In the genomic region with DNA sequence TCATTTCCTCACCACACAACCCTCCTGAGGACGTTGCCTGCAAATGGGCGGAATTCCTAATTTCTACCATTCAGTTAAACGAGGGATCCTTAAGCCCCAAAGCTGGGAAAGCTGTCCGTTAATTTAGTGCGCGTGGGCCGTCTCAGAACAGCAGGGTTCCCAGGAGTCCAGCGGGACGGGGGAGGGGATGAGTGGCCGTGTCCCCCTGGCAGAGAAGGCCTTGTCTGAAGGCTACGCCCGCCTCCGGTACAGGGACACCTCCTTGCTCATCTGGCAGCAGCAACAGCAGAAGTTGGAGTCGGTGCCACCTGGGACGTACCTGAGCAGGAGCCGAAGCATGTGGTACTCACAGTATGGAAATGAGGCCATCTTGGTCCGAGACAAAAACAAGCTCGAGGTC, we compare ENCODE assay signal across 9 cellular contexts. TPM values are rescaled to one million over a fixed set of nuclear protein-coding genes. Genes with fewer than 3 reads are reported as not detected.
DNase-seq lines count a peak whose midpoint lies in the region; ATAC-seq and TF ChIP-seq lines count a peak whose summit lies in the region.
"Had no signal": no experiment of that assay in that cellular context is flagged by ENCODE, and none has a peak within 500 bp of the region (broad histone marks: within the 10 kb centered on the region; RNA-seq: fewer than 3 reads in every experiment).

No MANE protein-coding gene starts in this region.

- no peak for ATAC-seq in stimulated activated effector memory CD8-positive, alpha-beta T cell treated with anti-CD3 and anti-CD28 coated beads, Interleukin-12 subunit alpha, Interleukin-12 subunit beta, amount 100 ng/mL, for 72 hours
- no peak for ATAC-seq in HG03196 (IDR thresholded peaks at IDR 0.05; ENCODE audit: unreplicated experiment)
- ATAC-seq in GM19023 (IDR thresholded peaks at IDR 0.05; ENCODE audit: unreplicated experiment), result no peak
- ATAC-seq: body of pancreas had no signal

- H3K4me3 Mint-ChIP-seq in activated CD4-positive, alpha-beta T cell treated with anti-CD3 and anti-CD28 coated beads, Interleukin-2, amount 10 ng/mL, durations not matched to agents 7 days and 5 days, result peak overlapping the region; percentile 78
- H3K4me3 Mint-ChIP-seq in activated CD4-positive, alpha-beta memory T cell treated with anti-CD3 and anti-CD28 coated beads, Interleukin-2, amount 10 ng/mL, durations not matched to agents 7 days and 5 days, result peak overlapping the region; percentile 78
- peak overlapping the region; percentile 71 for H3K4me3 Mint-ChIP-seq in stimulated activated effector memory CD8-positive, alpha-beta T cell treated with anti-CD3 and anti-CD28 coated beads, Interleukin-12 subunit alpha, Interleukin-12 subunit beta, amount 100 ng/mL, for 72 hours

- H3K27me3 Mint-ChIP-seq in activated CD4-positive, alpha-beta T cell treated with anti-CD3 and anti-CD28 coated beads, Interleukin-2, amount 10 ng/mL, durations not matched to agents 7 days and 5 days, result no peaks in the 10 kb centered on the region
- no peaks in the 10 kb centered on the region for H3K27me3 Mint-ChIP-seq in activated CD4-positive, alpha-beta memory T cell treated with anti-CD3 and anti-CD28 coated beads, Interleukin-2, amount 10 ng/mL, durations not matched to agents 7 days and 5 days

- CTCF ChIA-PET in activated CD4-positive, alpha-beta T cell treated with anti-CD3 and anti-CD28 coated beads, Interleukin-2, amount 10 ng/mL, durations not matched to agents 7 days and 5 days (lab: Charles Lee), result interaction anchor here (1.2 to 1.5 kb wide), 2 partner anchors 42 to 109 kb away, joined by 3 read pairs; a partner anchor contains a TSS
- CTCF ChIA-PET in activated CD4-positive, alpha-beta memory T cell treated with anti-CD3 and anti-CD28 coated beads, Interleukin-2, amount 10 ng/mL, durations not matched to agents 7 days and 5 days (lab: Charles Lee), result interaction anchor here (1.0 to 1.6 kb wide), 3 partner anchors 32 to 540 kb away, joined by 3 to 5 read pairs (median 3); no protein-coding TSS in a partner anchor

- H3K27ac ChIP-seq in Peyer's patch, result no peak overlapping the region

- H3K4me3 ChIP-seq in iPS-18c (ENCODE audit: insufficient read depth, low read depth, low read length) (peak overlapping the region; percentile 88; the same call in 1 of the 2 replicates), Peyer's patch (peak overlapping the region in 1 of 4 donors; percentile 97)

- DNase-seq in activated CD4-positive, alpha-beta T cell treated with anti-CD3 and anti-CD28 coated beads, Interleukin-2, amount 10 ng/mL, durations not matched to agents 7 days and 5 days, result no peak
- no peak for DNase-seq in activated CD4-positive, alpha-beta T cell treated with anti-CD3 and anti-CD28 coated beads, Interleukin-2, amount 50 U/mL, for 1 hour
- DNase-seq in activated CD4-positive, alpha-beta memory T cell treated with anti-CD3 and anti-CD28 coated beads, Interleukin-2, amount 10 ng/mL, durations not matched to agents 7 days and 5 days, result no peak
- no peak for DNase-seq in stimulated activated effector memory CD8-positive, alpha-beta T cell treated with anti-CD3 and anti-CD28 coated beads, Interleukin-12 subunit alpha, Interleukin-12 subunit beta, amount 100 ng/mL, for 72 hours (ENCODE audit: low spot score in 2 of 2)
- DNase-seq in Peyer's patch, result no peak

- POLR2A ChIA-PET in activated CD4-positive, alpha-beta T cell treated with anti-CD3 and anti-CD28 coated beads, Interleukin-2, amount 10 ng/mL, durations not matched to agents 7 days and 5 days (lab: Charles Lee), result no interaction called here
- POLR2A ChIA-PET in activated CD4-positive, alpha-beta memory T cell treated with anti-CD3 and anti-CD28 coated beads, Interleukin-2, amount 10 ng/mL, durations not matched to agents 7 days and 5 days (lab: Charles Lee), result interaction anchor here (2.0 to 2.7 kb wide), 3 partner anchors 8 to 108 kb away, joined by 5 to 21 read pairs (median 7); no protein-coding TSS in a partner anchor

- H3K4me1 ChIP-seq in Peyer's patch, result peaks cover 0 to 11% (median 8%) of the 10 kb centered on the region in 4 donors

- H3K9me3 Mint-ChIP-seq in activated CD4-positive, alpha-beta T cell treated with anti-CD3 and anti-CD28 coated beads, Interleukin-2, amount 10 ng/mL, durations not matched to agents 7 days and 5 days, result no peaks in the 10 kb centered on the region
- H3K9me3 Mint-ChIP-seq in activated CD4-positive, alpha-beta memory T cell treated with anti-CD3 and anti-CD28 coated beads, Interleukin-2, amount 10 ng/mL, durations not matched to agents 7 days and 5 days, result no peaks in the 10 kb centered on the region
- no peaks in the 10 kb centered on the region for H3K9me3 Mint-ChIP-seq in stimulated activated effector memory CD8-positive, alpha-beta T cell treated with anti-CD3 and anti-CD28 coated beads, Interleukin-12 subunit alpha, Interleukin-12 subunit beta, amount 100 ng/mL, for 72 hours

- no peak overlapping the region for H3K27ac Mint-ChIP-seq in activated CD4-positive, alpha-beta T cell treated with anti-CD3 and anti-CD28 coated beads, Interleukin-2, amount 10 ng/mL, durations not matched to agents 7 days and 5 days
- no peak overlapping the region for H3K27ac Mint-ChIP-seq in activated CD4-positive, alpha-beta memory T cell treated with anti-CD3 and anti-CD28 coated beads, Interleukin-2, amount 10 ng/mL, durations not matched to agents 7 days and 5 days
- no peak overlapping the region for H3K27ac Mint-ChIP-seq in stimulated activated effector memory CD8-positive, alpha-beta T cell treated with anti-CD3 and anti-CD28 coated beads, Interleukin-12 subunit alpha, Interleukin-12 subunit beta, amount 100 ng/mL, for 72 hours

- no peaks in the 10 kb centered on the region for H3K27me3 ChIP-seq in Peyer's patch
- H3K27me3 ChIP-seq: body of pancreas had no signal

- H3K4me1 Mint-ChIP-seq in activated CD4-positive, alpha-beta T cell treated with anti-CD3 and anti-CD28 coated beads, Interleukin-2, amount 10 ng/mL, durations not matched to agents 7 days and 5 days, result peaks cover 9% of the 10 kb centered on the region
- H3K4me1 Mint-ChIP-seq in activated CD4-positive, alpha-beta memory T cell treated with anti-CD3 and anti-CD28 coated beads, Interleukin-2, amount 10 ng/mL, durations not matched to agents 7 days and 5 days, result peaks cover 11% of the 10 kb centered on the region
- peaks cover 10% of the 10 kb centered on the region for H3K4me1 Mint-ChIP-seq in stimulated activated effector memory CD8-positive, alpha-beta T cell treated with anti-CD3 and anti-CD28 coated beads, Interleukin-12 subunit alpha, Interleukin-12 subunit beta, amount 100 ng/mL, for 72 hours

- TF ChIP-seq CTCF in Peyer's patch (IDR thresholded peaks at IDR 0.05), result no peak

- peaks cover 6% of the 10 kb centered on the region for H3K36me3 Mint-ChIP-seq in activated CD4-positive, alpha-beta T cell treated with anti-CD3 and anti-CD28 coated beads, Interleukin-2, amount 10 ng/mL, durations not matched to agents 7 days and 5 days (ENCODE audit: low read depth)
- H3K36me3 Mint-ChIP-seq in activated CD4-positive, alpha-beta memory T cell treated with anti-CD3 and anti-CD28 coated beads, Interleukin-2, amount 10 ng/mL, durations not matched to agents 7 days and 5 days (ENCODE audit: low read depth), result peaks cover 3% of the 10 kb centered on the region
- H3K36me3 Mint-ChIP-seq in stimulated activated effector memory CD8-positive, alpha-beta T cell treated with anti-CD3 and anti-CD28 coated beads, Interleukin-12 subunit alpha, Interleukin-12 subunit beta, amount 100 ng/mL, for 72 hours, result no peaks in the 10 kb centered on the region

- TF ChIP-seq POLR2A in Peyer's patch (IDR thresholded peaks at IDR 0.05), result no peak

- H3K36me3 ChIP-seq in Peyer's patch, result peaks cover 0 to 16% (median 0%) of the 10 kb centered on the region in 3 donors

- H3K9me3 ChIP-seq in iPS-18c (ENCODE audit: control insufficient read depth, insufficient read depth, low read length) (no peaks in the 10 kb centered on the region), Peyer's patch (no peaks in the 10 kb centered on the region)
- H3K9me3 ChIP-seq: body of pancreas had no signal

RNA-seq across cellular contexts. Expression of a gene that starts 1.3 kb away (rescaled TPM):
- total RNA-seq in activated CD4-positive, alpha-beta T cell treated with anti-CD3 and anti-CD28 coated beads, Interleukin-2, amount 10 ng/mL, durations not matched to agents 7 days and 5 days, result 10 to 100 TPM; 11.1 to 12.9 TPM
- 10 to 100 TPM in 1 of 2 experiments, 1 to 10 TPM in 1; 9.6 to 10.3 TPM for total RNA-seq in activated CD4-positive, alpha-beta memory T cell treated with anti-CD3 and anti-CD28 coated beads, Interleukin-2, amount 10 ng/mL, durations not matched to agents 7 days and 5 days
- total RNA-seq in Peyer's patch, result 10 to 100 TPM in 1 of 4 donors, 1 to 10 TPM in 3; 1.4 to 11.6 (median 2.3) TPM

RNA-seq across cellular contexts. Expression of a gene that starts 34.4 kb away (rescaled TPM):
- 1 to 10 TPM; 6.2 TPM for total RNA-seq in activated CD4-positive, alpha-beta T cell treated with anti-CD3 and anti-CD28 coated beads, Interleukin-2, amount 10 ng/mL, durations not matched to agents 7 days and 5 days
- 1 to 10 TPM; 2.4 to 2.9 TPM for total RNA-seq in activated CD4-positive, alpha-beta memory T cell treated with anti-CD3 and anti-CD28 coated beads, Interleukin-2, amount 10 ng/mL, durations not matched to agents 7 days and 5 days
- total RNA-seq in Peyer's patch, result 10 to 100 TPM; 47.9 to 61.8 (median 58.9) TPM

RNA-seq across cellular contexts. Expression of a gene that starts 41.3 kb away (rescaled TPM):
- total RNA-seq in activated CD4-positive, alpha-beta T cell treated with anti-CD3 and anti-CD28 coated beads, Interleukin-2, amount 10 ng/mL, durations not matched to agents 7 days and 5 days, result 10 to 100 TPM; 40.1 to 47.4 TPM
- total RNA-seq in activated CD4-positive, alpha-beta memory T cell treated with anti-CD3 and anti-CD28 coated beads, Interleukin-2, amount 10 ng/mL, durations not matched to agents 7 days and 5 days, result 10 to 100 TPM; 26.0 to 29.3 TPM
- total RNA-seq in Peyer's patch, result 10 to 100 TPM; 16.3 to 57.8 (median 35.0) TPM

Comparison
In these comparisons a context has a peak if more than half of its experiments do, and no peak if none do; other contexts are left out.
1. RNA of a gene that starts 34.4 kb away (total RNA-seq): 47.9 to 61.8 TPM in Peyer's patch; 6.2 TPM in activated CD4-positive, alpha-beta T cell treated with anti-CD3 and anti-CD28 coated beads, Interleukin-2, amount 10 ng/mL, durations not matched to agents 7 days and 5 days and 2.4 to 2.9 TPM in activated CD4-positive, alpha-beta memory T cell treated with anti-CD3 and anti-CD28 coated beads, Interleukin-2, amount 10 ng/mL, durations not matched to agents 7 days and 5 days; every median in the first group is over 4 times any median in the second.
2. Peak in every context shown above with its lines, with median percentiles within 50 percentile points of each other: H3K4me3 Mint-ChIP-seq.